Comparison of ENCODE assay signal across 8 cellular contexts in the genomic region with DNA sequence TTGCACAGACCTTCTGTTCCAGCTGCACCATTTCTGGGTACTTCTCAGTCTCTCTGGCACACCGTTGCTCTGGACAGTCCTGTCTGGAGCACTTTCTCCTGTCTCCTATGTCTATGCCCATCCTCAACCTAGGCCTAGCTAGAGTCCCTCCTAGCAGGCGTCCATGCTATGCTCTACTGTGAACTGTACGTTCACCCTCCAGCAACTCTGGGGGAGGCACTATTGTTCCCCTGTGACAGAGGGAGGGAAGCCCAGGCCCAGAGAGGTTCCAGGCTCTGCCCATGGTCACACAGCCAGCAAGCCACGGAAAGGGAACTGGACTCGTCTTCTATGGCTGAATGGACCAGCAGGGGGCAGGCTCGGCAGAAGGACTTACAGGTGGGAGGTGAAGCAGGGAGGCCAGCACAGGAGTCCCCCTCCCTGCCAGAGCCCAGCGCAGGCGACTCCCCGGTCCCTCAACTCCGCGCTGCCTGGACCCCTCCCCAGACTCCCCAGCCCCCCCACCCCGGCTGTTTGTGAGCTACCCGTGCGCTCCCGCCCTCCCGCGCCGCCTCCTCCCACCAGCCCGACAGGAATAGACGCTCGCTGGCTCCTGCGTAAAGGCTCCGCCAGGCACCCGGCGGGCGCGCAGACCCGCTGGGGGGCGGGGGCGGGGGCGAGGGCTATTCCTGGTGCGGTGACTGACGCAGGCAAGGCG. TPM values are rescaled to one million over a fixed set of nuclear protein-coding genes. Genes with fewer than 3 reads are reported as not detected.
DNase-seq lines count a peak whose midpoint lies in the region; ATAC-seq and TF ChIP-seq lines count a peak whose summit lies in the region.

No MANE protein-coding gene starts in this region.

- intact Hi-C loops in Caco-2 (cut with micrococcal nuclease; ENCODE audit: unreplicated experiment), result loop anchor here (5.0 kb wide), 2 partner anchors 92 to 243 kb away; no protein-coding TSS in a partner anchor

- no peaks in the 10 kb centered on the region for H3K36me3 Mint-ChIP-seq in Caco-2 (ENCODE audit: insufficient read depth, unreplicated experiment)
- no peaks in the 10 kb centered on the region for H3K36me3 Mint-ChIP-seq in T-helper 1 cell treated with Interleukin-12 subunit alpha and Interleukin-12 subunit beta and Interleukin-4 antibody, amounts not matched to agents 30 μg/mL and 1 μg/mL, for 36 hours (ENCODE audit: low read depth)

- peaks cover 6% of the 10 kb centered on the region; the same call in 1 of the 2 replicates for H3K4me1 ChIP-seq in Caco-2

- peaks cover 6% of the 10 kb centered on the region for H3K27me3 ChIP-seq in Caco-2 (replicated peaks; ENCODE audit: control insufficient read depth, insufficient read depth, low read length)

- H3K36me3 ChIP-seq in Caco-2 (ENCODE audit: control insufficient read depth, insufficient read depth, low read length), result no peaks in the 10 kb centered on the region

- no peak overlapping the region for H3K27ac Mint-ChIP-seq in Caco-2 (ENCODE audit: unreplicated experiment)
- no peak overlapping the region for H3K27ac Mint-ChIP-seq in T-helper 1 cell treated with Interleukin-12 subunit alpha and Interleukin-12 subunit beta and Interleukin-4 antibody, amounts not matched to agents 30 μg/mL and 1 μg/mL, for 36 hours

- no peaks in the 10 kb centered on the region for H3K9me3 ChIP-seq in Caco-2

- H3K4me3 ChIP-seq in Caco-2 (ENCODE audit: low read depth, low read length) (no peak overlapping the region), astrocyte of the cerebellum (ENCODE audit: low read depth, low read length) (no peak overlapping the region)

- POLR2A ChIA-PET in Caco-2 (lab: Charles Lee), result no interaction called here

- in situ Hi-C loops in astrocyte of the cerebellum (cut with HindIII; ENCODE audit: low sequenced_read_pairs), result no loop called here

- TF ChIP-seq CTCF in Caco-2 (IDR thresholded peaks at IDR 0.05; ENCODE audit: insufficient read depth in 1 of 2, low read depth in 1 of 2, low read length in 1 of 2, severe bottlenecking in 1 of 2, unreplicated experiment in 1 of 2) (peak; percentile 7 to 34), astrocyte of the cerebellum (IDR thresholded peaks at IDR 0.05; ENCODE audit: low read depth, low read length, missing control alignments) (peak; percentile 52)

- H3K4me1 Mint-ChIP-seq in Caco-2 (ENCODE audit: low read depth, unreplicated experiment), result no peaks in the 10 kb centered on the region
- H3K4me1 Mint-ChIP-seq in T-helper 1 cell treated with Interleukin-12 subunit alpha and Interleukin-12 subunit beta and Interleukin-4 antibody, amounts not matched to agents 30 μg/mL and 1 μg/mL, for 36 hours (ENCODE audit: low read depth), result peaks cover 6% of the 10 kb centered on the region

- no TSS peak for BruUV-seq in Caco-2 (replicated peaks; lab: Mats Ljungman, UMichigan)

- peaks cover 12% of the 10 kb centered on the region for H3K27me3 Mint-ChIP-seq in Caco-2 (ENCODE audit: insufficient read depth, unreplicated experiment)
- H3K27me3 Mint-ChIP-seq in T-helper 1 cell treated with Interleukin-12 subunit alpha and Interleukin-12 subunit beta and Interleukin-4 antibody, amounts not matched to agents 30 μg/mL and 1 μg/mL, for 36 hours (ENCODE audit: low read depth), result peaks cover 50% of the 10 kb centered on the region

- H3K9me3 Mint-ChIP-seq in Caco-2 (ENCODE audit: unreplicated experiment), result no peaks in the 10 kb centered on the region
- no peaks in the 10 kb centered on the region for H3K9me3 Mint-ChIP-seq in T-helper 1 cell treated with Interleukin-12 subunit alpha and Interleukin-12 subunit beta and Interleukin-4 antibody, amounts not matched to agents 30 μg/mL and 1 μg/mL, for 36 hours

- DNase-seq in Caco-2 (peak; percentile 57 to 61), HuH-7 (ENCODE audit: low spot score) (peak; percentile 87), astrocyte of the cerebellum (ENCODE audit: low read depth) (no peak), iPS-NIHi7 (ENCODE audit: extremely low spot score) (peak; percentile 79), NCI-H1105 (lab: John Stamatoyannopoulos, UW) (no peak)
- DNase-seq in stimulated activated CD4-positive, alpha-beta T cell treated with anti-CD3 and anti-CD28 coated beads, Interleukin-1b, Interleukin-23, amount 100 ng/mL, for 24 hours (ENCODE audit: low read depth in 4 of 4, low spot score in 1 of 4), result peak; percentile 20 to 57 (median 40)

- CTCF ChIA-PET in Caco-2 (lab: Charles Lee), result interaction anchor here (1.3 to 2.2 kb wide), 8 partner anchors 10 to 241 kb away, joined by 3 to 34 read pairs (median 12); no protein-coding TSS in a partner anchor

- no peak for ATAC-seq in GM21447 (IDR thresholded peaks at IDR 0.05; ENCODE audit: unreplicated experiment)

- H3K4me3 Mint-ChIP-seq in Caco-2 (ENCODE audit: unreplicated experiment), result no peak overlapping the region
- peak overlapping the region; percentile 41 for H3K4me3 Mint-ChIP-seq in T-helper 1 cell treated with Interleukin-12 subunit alpha and Interleukin-12 subunit beta and Interleukin-4 antibody, amounts not matched to agents 30 μg/mL and 1 μg/mL, for 36 hours

RNA-seq across cellular contexts. Expression of a gene that starts 1.7 kb away (rescaled TPM):
- total RNA-seq in Caco-2 (2022), result 1.3 and 1.4 TPM in 2 replicates

Comparison
In these comparisons a context has a peak if more than half of its experiments do, and no peak if none do; other contexts are left out.
1. DNase-seq: peak in Caco-2 (2 of 2), HuH-7 (single experiment), iPS-NIHi7 (single experiment) and stimulated activated CD4-positive, alpha-beta T cell treated with anti-CD3 and anti-CD28 coated beads, Interleukin-1b, Interleukin-23, amount 100 ng/mL, for 24 hours (4 of 4); none in astrocyte of the cerebellum (single experiment) and NCI-H1105 (single experiment).